ENCODE assay signal across 38 cellular contexts in genomic region chr11:12657336-12657735, GRCh38. TPM values are rescaled to one million over a fixed set of nuclear protein-coding genes. Genes with fewer than 3 reads are reported as not detected.
"Had no signal": no experiment of that assay in that cellular context is flagged by ENCODE, and none has a peak within 500 bp of the region (broad histone marks: within the 10 kb centered on the region; RNA-seq: fewer than 3 reads in every experiment).

No MANE protein-coding gene starts in this region.

- H3K9me3 Mint-ChIP-seq: activated naive CD4-positive, alpha-beta T cell treated with anti-CD3 and anti-CD28 coated beads, Interleukin-2, amount 50 U/mL, for 24 hours; activated naive CD4-positive, alpha-beta T cell treated with anti-CD3 and anti-CD28 coated beads, Interleukin-2, amount 50 U/mL, for 72 hours; activated naive CD8-positive, alpha-beta T cell treated with anti-CD3 and anti-CD28 coated beads, Interleukin-2, amount 50 U/mL, for 24 hours; activated T-helper 1 cell treated with anti-CD3 and anti-CD28 coated beads, Interleukin-12 subunit alpha, Interleukin-12 subunit beta, Interleukin-2, Interleukin-4 antibody, amounts not matched to agents 30 ng/mL and 10 ng/mL and 1 ng/mL, durations not matched to agents 14 hours and 24 hours and 36 hours; activated T-helper 17 cell treated with anti-CD3 and anti-CD28 coated beads, Interleukin-2, amount 50 U/mL, for 72 hours; central memory CD8-positive, alpha-beta T cell had no signal

- H3K4me3 ChIP-seq: adrenal gland, ascending aorta, body of pancreas, breast epithelium, cardiac muscle cell had no signal

- H3K27ac Mint-ChIP-seq: activated naive CD4-positive, alpha-beta T cell treated with anti-CD3 and anti-CD28 coated beads for 36 hours; activated naive CD4-positive, alpha-beta T cell treated with anti-CD3 and anti-CD28 coated beads, Interleukin-2, amount 10 ng/mL, durations not matched to agents 7 days and 5 days; activated naive CD4-positive, alpha-beta T cell treated with anti-CD3 and anti-CD28 coated beads, Interleukin-2, amount 50 U/mL, for 24 hours; activated naive CD4-positive, alpha-beta T cell treated with anti-CD3 and anti-CD28 coated beads, Interleukin-2, amount 50 U/mL, for 72 hours; activated naive CD8-positive, alpha-beta T cell; activated naive CD8-positive, alpha-beta T cell treated with anti-CD3 and anti-CD28 coated beads for 36 hours; activated naive CD8-positive, alpha-beta T cell treated with anti-CD3 and anti-CD28 coated beads, Interleukin-2, amount 10 ng/mL, durations not matched to agents 7 days and 5 days; activated naive CD8-positive, alpha-beta T cell treated with anti-CD3 and anti-CD28 coated beads, Interleukin-2, amount 50 U/mL, for 24 hours; activated T-cell treated with anti-CD3 and anti-CD28 coated beads, Interleukin-2, amount 50 U/mL, for 24 hours; activated T-cell treated with anti-CD3 and anti-CD28 coated beads, Interleukin-2, amount 50 U/mL, for 72 hours; activated T-helper 1 cell treated with anti-CD3 and anti-CD28 coated beads, Interleukin-12 subunit alpha, Interleukin-12 subunit beta, Interleukin-2, Interleukin-4 antibody, amounts not matched to agents 30 ng/mL and 10 ng/mL and 1 ng/mL, durations not matched to agents 14 hours and 24 hours and 36 hours; activated T-helper 17 cell treated with anti-CD3 and anti-CD28 coated beads, Interleukin-2, amount 50 U/mL, for 72 hours; activated T-helper 2 cell treated with anti-CD3 and anti-CD28 coated beads, Interferon-gamma antibody, Interleukin-2, Interleukin-4, amounts not matched to agents 10 μg/mL and 5 μg/mL and 100 μg/mL, durations not matched to agents 14 hours and 24 hours and 36 hours; brain had no signal

- H3K4me1 ChIP-seq: adrenal gland, ascending aorta, body of pancreas, breast epithelium had no signal

- H3K36me3 ChIP-seq: adrenal gland, ascending aorta, brain microvascular endothelial cell, breast epithelium, cardiac muscle cell had no signal

- H3K4me3 Mint-ChIP-seq: activated naive CD4-positive, alpha-beta T cell treated with anti-CD3 and anti-CD28 coated beads for 36 hours; activated naive CD4-positive, alpha-beta T cell treated with anti-CD3 and anti-CD28 coated beads, Interleukin-2, amount 10 ng/mL, durations not matched to agents 7 days and 5 days; activated naive CD4-positive, alpha-beta T cell treated with anti-CD3 and anti-CD28 coated beads, Interleukin-2, amount 50 U/mL, for 24 hours; activated naive CD8-positive, alpha-beta T cell; activated naive CD8-positive, alpha-beta T cell treated with anti-CD3 and anti-CD28 coated beads for 36 hours; activated naive CD8-positive, alpha-beta T cell treated with anti-CD3 and anti-CD28 coated beads, Interleukin-2, amount 10 ng/mL, durations not matched to agents 7 days and 5 days; activated naive CD8-positive, alpha-beta T cell treated with anti-CD3 and anti-CD28 coated beads, Interleukin-2, amount 50 U/mL, for 24 hours; activated T-cell treated with anti-CD3 and anti-CD28 coated beads, Interleukin-2, amount 50 U/mL, for 24 hours; activated T-cell treated with anti-CD3 and anti-CD28 coated beads, Interleukin-2, amount 50 U/mL, for 4 hours; activated T-cell treated with anti-CD3 and anti-CD28 coated beads, Interleukin-2, amount 50 U/mL, for 72 hours; activated T-helper 1 cell treated with anti-CD3 and anti-CD28 coated beads, Interleukin-12 subunit alpha, Interleukin-12 subunit beta, Interleukin-2, Interleukin-4 antibody, amounts not matched to agents 30 ng/mL and 10 ng/mL and 1 ng/mL, durations not matched to agents 14 hours and 24 hours and 36 hours; activated T-helper 17 cell treated with anti-CD3 and anti-CD28 coated beads, Interleukin-2, amount 50 U/mL, for 72 hours; brain; central memory CD8-positive, alpha-beta T cell had no signal

- H3K9me3 ChIP-seq: body of pancreas had no signal

- H3K36me3 Mint-ChIP-seq: activated naive CD4-positive, alpha-beta T cell treated with anti-CD3 and anti-CD28 coated beads, Interleukin-2, amount 10 ng/mL, durations not matched to agents 7 days and 5 days; activated naive CD4-positive, alpha-beta T cell treated with anti-CD3 and anti-CD28 coated beads, Interleukin-2, amount 50 U/mL, for 24 hours; activated naive CD4-positive, alpha-beta T cell treated with anti-CD3 and anti-CD28 coated beads, Interleukin-2, amount 50 U/mL, for 72 hours; activated naive CD8-positive, alpha-beta T cell; activated naive CD8-positive, alpha-beta T cell treated with anti-CD3 and anti-CD28 coated beads for 36 hours; activated naive CD8-positive, alpha-beta T cell treated with anti-CD3 and anti-CD28 coated beads, Interleukin-2, amount 10 ng/mL, durations not matched to agents 7 days and 5 days; brain had no signal

- DNase-seq: activated effector memory CD4-positive, alpha-beta T cell treated with anti-CD3 and anti-CD28 coated beads, Interleukin-2, amount 50 U/mL, for 16 hours; activated effector memory CD4-positive, alpha-beta T cell treated with Interleukin-2 at 50 U/mL for 16 hours; activated gamma-delta T cell; activated gamma-delta T cell treated with Interleukin-2 at 50 U/mL for 16 hours; activated naive CD4-positive, alpha-beta T cell; activated naive CD4-positive, alpha-beta T cell treated with anti-CD3 and anti-CD28 coated beads for 36 hours; activated naive CD4-positive, alpha-beta T cell treated with anti-CD3 and anti-CD28 coated beads, Interleukin-2, amount 10 ng/mL, durations not matched to agents 7 days and 5 days; activated naive CD4-positive, alpha-beta T cell treated with anti-CD3 and anti-CD28 coated beads, Interleukin-2, amount 50 U/mL, for 16 hours; activated naive CD4-positive, alpha-beta T cell treated with Interleukin-2 at 50 U/mL for 16 hours; activated naive CD8-positive, alpha-beta T cell treated with anti-CD3 and anti-CD28 coated beads for 36 hours; activated naive CD8-positive, alpha-beta T cell treated with anti-CD3 and anti-CD28 coated beads, Interleukin-2, amount 10 ng/mL, durations not matched to agents 7 days and 5 days; activated naive CD8-positive, alpha-beta T cell treated with anti-CD3 and anti-CD28 coated beads, Interleukin-2, amount 50 U/mL, for 24 hours; activated T-cell treated with anti-CD3 and anti-CD28 coated beads, Interleukin-2, amount 50 U/mL, for 1 hour; activated T-cell treated with anti-CD3 and anti-CD28 coated beads, Interleukin-2, amount 50 U/mL, for 24 hours; activated T-cell treated with anti-CD3 and anti-CD28 coated beads, Interleukin-2, amount 50 U/mL, for 4 hours; activated T-cell treated with anti-CD3 and anti-CD28 coated beads, Interleukin-2, amount 50 U/mL, for 48 hours; activated T-cell treated with anti-CD3 and anti-CD28 coated beads, Interleukin-2, amount 50 U/mL, for 72 hours; adrenal gland; amniotic stem cell; amygdala; anterior cingulate cortex; aorta; body of pancreas; brain microvascular endothelial cell; caudate nucleus; central memory CD4-positive, alpha-beta T cell; cerebellar nuclear complex had no signal

- H3K27ac ChIP-seq: adrenal gland, ascending aorta, body of pancreas, brain microvascular endothelial cell, breast epithelium, cardiac muscle cell had no signal

- H3K27me3 ChIP-seq: body of pancreas, brain microvascular endothelial cell, breast epithelium, cardiac muscle cell had no signal

- H3K4me1 Mint-ChIP-seq: activated naive CD4-positive, alpha-beta T cell treated with anti-CD3 and anti-CD28 coated beads, Interleukin-2, amount 10 ng/mL, durations not matched to agents 7 days and 5 days; activated naive CD4-positive, alpha-beta T cell treated with anti-CD3 and anti-CD28 coated beads, Interleukin-2, amount 50 U/mL, for 24 hours; activated naive CD8-positive, alpha-beta T cell treated with anti-CD3 and anti-CD28 coated beads for 36 hours; activated naive CD8-positive, alpha-beta T cell treated with anti-CD3 and anti-CD28 coated beads, Interleukin-2, amount 10 ng/mL, durations not matched to agents 7 days and 5 days; activated naive CD8-positive, alpha-beta T cell treated with anti-CD3 and anti-CD28 coated beads, Interleukin-2, amount 50 U/mL, for 24 hours; activated T-helper 17 cell treated with anti-CD3 and anti-CD28 coated beads, Interleukin-2, amount 50 U/mL, for 72 hours; brain; central memory CD8-positive, alpha-beta T cell had no signal

- ATAC-seq: activated naive CD4-positive, alpha-beta T cell treated with anti-CD3 and anti-CD28 coated beads, Interleukin-2, amount 50 U/mL, for 72 hours; activated naive CD8-positive, alpha-beta T cell treated with anti-CD3 and anti-CD28 coated beads, Interleukin-2, amount 50 U/mL, for 24 hours; activated T-cell treated with anti-CD3 and anti-CD28 coated beads, Interleukin-2, amount 50 U/mL, for 4 hours; activated T-cell treated with anti-CD3 and anti-CD28 coated beads, Interleukin-2, amount 50 U/mL, for 72 hours; activated T-helper 17 cell treated with anti-CD3 and anti-CD28 coated beads, Interleukin-2, amount 50 U/mL, for 72 hours; body of pancreas had no signal

RNA-seq across cellular contexts. Expression of gene TEAD1, which starts 16.9 kb away (rescaled TPM):
- total RNA-seq: activated naive CD8-positive, alpha-beta T cell treated with anti-CD3 and anti-CD28 coated beads, Interleukin-2, amount 10 ng/mL, durations not matched to agents 7 days and 5 days had no signal
